ENCODE assay signal across 11 cellular contexts in the genomic region with DNA sequence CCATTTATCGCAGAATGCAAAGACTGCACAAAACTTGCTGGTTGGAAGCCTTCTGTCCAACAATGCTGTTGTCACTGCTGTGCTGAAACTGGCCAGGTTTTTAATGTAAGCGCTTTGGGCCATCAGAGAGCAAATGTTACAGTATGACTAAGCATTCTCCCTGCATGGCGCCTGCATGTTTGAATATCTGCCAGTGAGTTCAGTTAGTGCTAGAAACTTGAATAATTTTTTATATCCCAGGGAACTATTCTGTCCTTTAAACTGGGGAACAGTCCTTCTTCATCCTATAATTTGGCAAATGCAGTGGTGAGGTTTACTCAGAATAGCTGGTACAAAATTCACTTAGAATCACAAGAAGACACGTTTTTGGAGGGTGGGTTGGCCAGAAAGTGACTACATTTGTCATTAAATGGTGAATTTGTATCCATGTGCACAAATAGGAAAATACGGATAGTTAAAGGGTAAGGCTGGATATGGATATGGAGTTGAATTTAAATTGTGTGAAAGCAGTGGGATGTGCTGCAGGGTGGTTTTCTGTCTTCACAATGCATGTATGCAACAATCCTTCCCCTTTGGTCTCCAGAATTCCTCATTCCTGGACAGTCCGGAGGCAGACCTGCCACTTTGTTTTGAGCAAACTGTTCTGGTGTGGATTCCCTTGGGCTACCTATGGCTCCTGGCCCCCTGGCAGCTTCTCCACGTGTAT. TPM values are rescaled to one million over a fixed set of nuclear protein-coding genes. Genes with fewer than 3 reads are reported as not detected.
DNase-seq lines count a peak whose midpoint lies in the region; FAIRE-seq and TF ChIP-seq lines count a peak whose summit lies in the region.
"Had no signal": no experiment of that assay in that cellular context is flagged by ENCODE, and none has a peak within 500 bp of the region (broad histone marks: within the 10 kb centered on the region; RNA-seq: fewer than 3 reads in every experiment).

No MANE protein-coding gene starts in this region.

- WGBS in SK-N-SH (ENCODE audit: low lambda C conversion rate): 29% methylated on average over 7 of the region's 7 CpGs
- WGBS in smooth muscle cell (ENCODE audit: low lambda C conversion rate): 80% methylated on average over 7 of the region's 7 CpGs

- TF ChIP-seq CTCF in SK-N-SH (IDR thresholded peaks at IDR 0.05) (no peak), fibroblast of villous mesenchyme (IDR thresholded peaks at IDR 0.05; ENCODE audit: insufficient read depth, low read depth, low read length) (no peak), smooth muscle cell (IDR thresholded peaks at IDR 0.05; ENCODE audit: borderline replicate concordance, insufficient read depth, poor library complexity, severe bottlenecking) (no peak)

- TF ChIP-seq POLR2A in GM12892 (IDR thresholded peaks at IDR 0.05; ENCODE audit: low read depth, low read length): no peak

- peaks cover 6% of the 10 kb centered on the region in 2 donors for H3K4me1 Mint-ChIP-seq in immature natural killer cell

- DNase-seq in ELR (ENCODE audit: low read depth): peak; percentile 88
- no peak for DNase-seq in SK-N-SH
- DNase-seq in fibroblast of villous mesenchyme (ENCODE audit: low read depth): peak; percentile 76
- no peak for DNase-seq in smooth muscle cell (lab: John Stamatoyannopoulos, UW; ENCODE audit: unreplicated experiment)
- DNase-seq in immature natural killer cell: no peak
- DNase-seq in GM12892 (ENCODE audit: insufficient read length): no peak
- no peak for DNase-seq in SKM-1 (lab: John Stamatoyannopoulos, UW; ENCODE audit: unreplicated experiment)
- DNase-seq in amniotic stem cell (lab: John Stamatoyannopoulos, UW): no peak
- DNase-seq: hippocampal formation had no signal

- H3K36me3 ChIP-seq in SK-N-SH (replicated peaks in 1 of 2; ENCODE audit: control insufficient read depth in 1 of 2, insufficient read depth in 2 of 2, low read length in 1 of 2) (no peaks in the 10 kb centered on the region), smooth muscle cell (ENCODE audit: low read depth) (no peaks in the 10 kb centered on the region)

- H3K27me3 Mint-ChIP-seq in immature natural killer cell (ENCODE audit: low read depth in 3 of 3): peaks cover 0 to 5% (median 0%) of the 10 kb centered on the region in 3 donors
- H3K27me3 Mint-ChIP-seq: brain had no signal

- H3K4me1 ChIP-seq in SK-N-SH (ENCODE audit: control insufficient read depth in 1 of 2, insufficient read depth in 2 of 2, low read depth in 1 of 2, low read length in 1 of 2): peaks cover 0 to 30% of the 10 kb centered on the region in 2 experiments; a peak in 1 of 4 replicates
- peaks cover 9% of the 10 kb centered on the region for H3K4me1 ChIP-seq in smooth muscle cell (ENCODE audit: low read depth)

- H3F3A ChIP-seq in SK-N-SH (replicated peaks; ENCODE audit: insufficient read depth) (peaks cover 29% of the 10 kb centered on the region), smooth muscle cell (ENCODE audit: low read depth) (peaks cover 5% of the 10 kb centered on the region)

- no peak overlapping the region for H3K9ac ChIP-seq in SK-N-SH
- H3K9ac ChIP-seq in smooth muscle cell (ENCODE audit: low read depth): no peak overlapping the region

- H3K36me3 Mint-ChIP-seq in immature natural killer cell: peaks cover 0 to 9% (median 0%) of the 10 kb centered on the region in 3 donors
- H3K36me3 Mint-ChIP-seq: brain; natural killer cell treated with Interleukin-12 subunit alpha and Interleukin-12 subunit beta and Interleukin-15 and Interleukin-18, amount 100 ng/mL, for 72 hours had no signal

- H4K20me1 ChIP-seq in SK-N-SH (ENCODE audit: insufficient read depth): no peaks in the 10 kb centered on the region
- no peaks in the 10 kb centered on the region for H4K20me1 ChIP-seq in smooth muscle cell (ENCODE audit: low read depth)

- TF ChIP-seq RAD21 in SK-N-SH (IDR thresholded peaks at IDR 0.05; ENCODE audit: low read length): no peak

- H3K9me3 ChIP-seq in SK-N-SH: no peaks in the 10 kb centered on the region
- no peaks in the 10 kb centered on the region for H3K9me3 ChIP-seq in smooth muscle cell (replicated peaks; ENCODE audit: low read depth)

- no peaks in the 10 kb centered on the region for H3K9me3 Mint-ChIP-seq in immature natural killer cell
- H3K9me3 Mint-ChIP-seq: natural killer cell treated with Interleukin-12 subunit alpha and Interleukin-12 subunit beta and Interleukin-15 and Interleukin-18, amount 100 ng/mL, for 72 hours had no signal

- no peak overlapping the region for H3K4me3 ChIP-seq in SK-N-SH (ENCODE audit: low read depth in 2 of 2, low read length in 1 of 2)
- H3K4me3 ChIP-seq in fibroblast of villous mesenchyme (ENCODE audit: low read depth, low read length): no peak overlapping the region
- peak overlapping the region; percentile 22 for H3K4me3 ChIP-seq in smooth muscle cell

- peak overlapping the region; percentile 71 to 79; a peak in 3 of 4 replicates for H3K27ac ChIP-seq in SK-N-SH (ENCODE audit: low read depth in 2 of 2, low read length in 1 of 2)
- no peak overlapping the region for H3K27ac ChIP-seq in smooth muscle cell (ENCODE audit: low read depth)

- TF ChIP-seq EP300 in SK-N-SH (IDR thresholded peaks at IDR 0.05; ENCODE audit: borderline replicate concordance in 1 of 2, low read depth in 1 of 2, low read length in 1 of 2): peak in 1 of 2 experiments; percentile 52; a peak in 1 of 4 replicates

- H3K4me2 ChIP-seq in SK-N-SH (peak overlapping the region; percentile 39), smooth muscle cell (no peak overlapping the region)

- no peak overlapping the region for H3K4me3 Mint-ChIP-seq in immature natural killer cell
- H3K4me3 Mint-ChIP-seq: brain; natural killer cell treated with Interleukin-12 subunit alpha and Interleukin-12 subunit beta and Interleukin-15 and Interleukin-18, amount 100 ng/mL, for 72 hours had no signal

- CTCF ChIA-PET in SK-N-SH (lab: Yijun Ruan, JAX): no interaction called here

- no peaks in the 10 kb centered on the region for H3K27me3 ChIP-seq in SK-N-SH (ENCODE audit: insufficient read depth)
- no peaks in the 10 kb centered on the region for H3K27me3 ChIP-seq in smooth muscle cell (ENCODE audit: low read depth)

- H3K79me2 ChIP-seq in SK-N-SH (ENCODE audit: insufficient read depth): no peaks in the 10 kb centered on the region
- H3K79me2 ChIP-seq in smooth muscle cell (ENCODE audit: low read depth): no peaks in the 10 kb centered on the region

- H2AFZ ChIP-seq in SK-N-SH (ENCODE audit: low read depth): peak overlapping the region; percentile 38
- no peak overlapping the region for H2AFZ ChIP-seq in smooth muscle cell (ENCODE audit: low read depth)

- FAIRE-seq in GM12892 (lab: Jason Lieb, UNC): no peak

- POLR2A ChIA-PET in SK-N-SH (lab: Yijun Ruan, JAX): no interaction called here

- H3K9me2 ChIP-seq in SK-N-SH: no peaks in the 10 kb centered on the region

- no peak overlapping the region for H3K27ac Mint-ChIP-seq in immature natural killer cell
- H3K27ac Mint-ChIP-seq: natural killer cell treated with Interleukin-12 subunit alpha and Interleukin-12 subunit beta and Interleukin-15 and Interleukin-18, amount 100 ng/mL, for 72 hours had no signal

TF ChIP-seq in SK-N-SH, 30 proteins besides CTCF, POLR2A, EP300 and RAD21 (continues in another document):
- TF ChIP-seq, protein P1, sequence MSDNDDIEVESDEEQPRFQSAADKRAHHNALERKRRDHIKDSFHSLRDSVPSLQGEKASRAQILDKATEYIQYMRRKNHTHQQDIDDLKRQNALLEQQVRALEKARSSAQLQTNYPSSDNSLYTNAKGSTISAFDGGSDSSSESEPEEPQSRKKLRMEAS (IDR thresholded peaks at IDR 0.05; ENCODE audit: low read depth): peak; percentile 77
- TF ChIP-seq, protein P2, sequence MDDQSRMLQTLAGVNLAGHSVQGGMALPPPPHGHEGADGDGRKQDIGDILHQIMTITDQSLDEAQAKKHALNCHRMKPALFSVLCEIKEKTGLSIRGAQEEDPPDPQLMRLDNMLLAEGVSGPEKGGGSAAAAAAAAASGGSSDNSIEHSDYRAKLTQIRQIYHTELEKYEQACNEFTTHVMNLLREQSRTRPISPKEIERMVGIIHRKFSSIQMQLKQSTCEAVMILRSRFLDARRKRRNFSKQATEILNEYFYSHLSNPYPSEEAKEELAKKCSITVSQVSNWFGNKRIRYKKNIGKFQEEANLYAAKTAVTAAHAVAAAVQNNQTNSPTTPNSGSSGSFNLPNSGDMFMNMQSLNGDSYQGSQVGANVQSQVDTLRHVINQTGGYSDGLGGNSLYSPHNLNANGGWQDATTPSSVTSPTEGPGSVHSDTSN (IDR thresholded peaks at IDR 0.05): peak; percentile 48
- TF ChIP-seq NFIC (IDR thresholded peaks at IDR 0.05; ENCODE audit: borderline replicate concordance) (peak; percentile 65), GATA2 (CRISPR knock-in tag; IDR thresholded peaks at IDR 0.05) (no peak), ELF1 (IDR thresholded peaks at IDR 0.05) (no peak), GABPA (IDR thresholded peaks at IDR 0.05; ENCODE audit: low read depth) (no peak), MXI1 (IDR thresholded peaks at IDR 0.05; ENCODE audit: low read depth, low read length) (no peak), TAF1 (IDR thresholded peaks at IDR 0.05; ENCODE audit: borderline replicate concordance, low read depth, low read length) (no peak), RFX5 (IDR thresholded peaks at IDR 0.05; ENCODE audit: low read length) (no peak)

RNA-seq across cellular contexts. Expression of a gene that starts 1.7 kb away (rescaled TPM):
- 0.48 and 0.52 TPM in 2 replicates for polyA plus RNA-seq in SK-N-SH (2012; rRNA removed)
- polyA plus RNA-seq in SK-N-SH (2012; cell fraction: cytosol; rRNA removed): 0.51 and 0.53 TPM in 2 replicates
- 1.6 and 2.1 TPM in 2 replicates for polyA plus RNA-seq in SK-N-SH (2012; cell fraction: nucleus; rRNA removed)
- 0.32 and 0.43 TPM in 2 replicates for total RNA-seq in fibroblast of villous mesenchyme
- total RNA-seq in smooth muscle cell: 0.36 and 0.72 TPM in 2 replicates
- polyA plus RNA-seq in smooth muscle cell: 1.9 and 3.0 TPM in 2 replicates
- under 1 TPM in 1 of 3 donors, not detected in 2; 0.48 TPM for polyA plus RNA-seq in immature natural killer cell
- polyA plus RNA-seq in GM12892 (2012; ENCODE audit: missing spikeins): 0.32 TPM

RNA-seq across cellular contexts. Expression of a gene that starts 52.1 kb away (rescaled TPM):
- 19.4 and 21.1 TPM in 2 replicates for polyA plus RNA-seq in SK-N-SH (2012; rRNA removed)
- polyA plus RNA-seq in SK-N-SH (2012; cell fraction: cytosol; rRNA removed): 22.5 and 26.7 TPM in 2 replicates
- polyA plus RNA-seq in SK-N-SH (2012; cell fraction: nucleus; rRNA removed): 13.4 and 20.0 TPM in 2 replicates
- 12.6 and 19.0 TPM in 2 replicates for total RNA-seq in fibroblast of villous mesenchyme
- 15.2 and 16.0 TPM in 2 replicates for total RNA-seq in smooth muscle cell
- 20.1 and 24.2 TPM in 2 replicates for polyA plus RNA-seq in smooth muscle cell
- polyA plus RNA-seq in immature natural killer cell: 100 to 1,000 TPM in 1 of 3 donors, 10 to 100 TPM in 2; 57.2 to 105 (median 60.4) TPM
- polyA plus RNA-seq in GM12892 (2012; ENCODE audit: missing spikeins): 33.8 TPM

RNA-seq across cellular contexts. Expression of a gene that starts 52.3 kb away (rescaled TPM):
- polyA plus RNA-seq in SK-N-SH (2012; rRNA removed): 20.4 and 26.3 TPM in 2 replicates
- polyA plus RNA-seq in SK-N-SH (2012; cell fraction: cytosol; rRNA removed): 22.0 and 23.0 TPM in 2 replicates
- polyA plus RNA-seq in SK-N-SH (2012; cell fraction: nucleus; rRNA removed): 34.9 and 46.3 TPM in 2 replicates
- total RNA-seq in fibroblast of villous mesenchyme: 29.0 and 54.0 TPM in 2 replicates
- total RNA-seq in smooth muscle cell: 21.3 and 22.5 TPM in 2 replicates
- 16.9 and 19.1 TPM in 2 replicates for polyA plus RNA-seq in smooth muscle cell
- 10 to 100 TPM; 23.1 to 32.6 (median 29.6) TPM for polyA plus RNA-seq in immature natural killer cell
- 36.3 TPM for polyA plus RNA-seq in GM12892 (2012; ENCODE audit: missing spikeins)

Comparison
In these comparisons a context has a peak if more than half of its experiments do, and no peak if none do; other contexts are left out.
1. DNase-seq: peak in ELR (single experiment) and fibroblast of villous mesenchyme (single experiment); none in SK-N-SH (single experiment), smooth muscle cell (single experiment), immature natural killer cell (0 of 3), GM12892 (single experiment), SKM-1 (single experiment) and amniotic stem cell (single experiment).